In genomic region chr18:10036479-10036878, GRCh38 we compare ENCODE assay signal across 1 cellular context.
A peak's percentile ranks its signal among the peaks of the same experiment; 100 is the strongest.
TF ChIP-seq lines count a peak whose summit lies in the region.

No MANE protein-coding gene starts in this region.

TF ChIP-seq in HepG2, 621 proteins besides CTCF, POLR2A, EP300 and RAD21:
- TF ChIP-seq ZNF782 (CRISPR knock-in tag; IDR thresholded peaks at IDR 0.05; ENCODE audit: borderline replicate concordance) (no peak), CEBPB (IDR thresholded peaks at IDR 0.05; ENCODE audit: borderline replicate concordance, low read depth, low read length) (peak; percentile 12; the same call in 1 of the 2 replicates), ZNF770 (CRISPR knock-in tag; IDR thresholded peaks at IDR 0.05) (peak; percentile 44; the same call in 1 of the 2 replicates)
TF ChIP-seq in HepG2: peak in this region for 2.
